Comparison of ENCODE assay signal across 16 cellular contexts in genomic region chr9:137710751-137711150, GRCh38.
DNase-seq lines count a peak whose midpoint lies in the region; ATAC-seq and TF ChIP-seq lines count a peak whose summit lies in the region.
"Had no signal": no experiment of that assay in that cellular context is flagged by ENCODE, and none has a peak within 500 bp of the region (broad histone marks: within the 10 kb centered on the region; RNA-seq: fewer than 3 reads in every experiment).

No MANE protein-coding gene starts in this region.

- POLR2A ChIA-PET in RWPE1 (lab: Yijun Ruan, JAX; ENCODE audit: low non-redundant PET) = no interaction called here

- H2AFZ ChIP-seq in osteoblast (ENCODE audit: low read length) (no peak overlapping the region), mesenchymal stem cell (ENCODE audit: low read depth, low read length) (no peak overlapping the region)
- H2AFZ ChIP-seq: GM23248, PC-9 had no signal

- CTCF ChIA-PET in RWPE1 (lab: Yijun Ruan, JAX) = no interaction called here

- no peak overlapping the region for H2BK120ac ChIP-seq in mesenchymal stem cell (ENCODE audit: low read depth, low read length)

- H3K9me3 ChIP-seq in osteoblast (ENCODE audit: low read depth, low read length) (no peaks in the 10 kb centered on the region), mesenchymal stem cell (ENCODE audit: control insufficient read depth, low read length) (peaks cover 4% of the 10 kb centered on the region)

- no peak overlapping the region for H3K4ac ChIP-seq in mesenchymal stem cell (ENCODE audit: low read depth in 1 of 2, low read length in 2 of 2)

- H2BK12ac ChIP-seq in mesenchymal stem cell (ENCODE audit: low read length in 2 of 2) = no peak overlapping the region

- no peak for DNase-seq in RWPE1 (ENCODE audit: low spot score)
- DNase-seq in fibroblast of villous mesenchyme (ENCODE audit: low read depth) = peak; percentile 13
- DNase-seq in osteoblast (ENCODE audit: insufficient read length, low spot score, missing footprints) = peak; percentile 21
- no peak for DNase-seq in putamen (ENCODE audit: low spot score)
- DNase-seq in mesenchymal stem cell = no peak
- DNase-seq in natural killer cell = no peak
- no peak for DNase-seq in glomerular visceral epithelial cell (ENCODE audit: extremely low spot score)
- DNase-seq: Calu3; CD4-positive, CD25-positive, alpha-beta regulatory T cell; GM23248; NCI-H1092; NCI-H1694 treated with DMSO at 0.1 percent for 48 hours; NCI-H2107; NCI-H2227 treated with DMSO at 0.1 percent for 48 hours; NCI-H524; PC-9 had no signal

- no peak overlapping the region for H3K23ac ChIP-seq in mesenchymal stem cell (ENCODE audit: low read length in 2 of 2)

- H3K36me3 ChIP-seq in osteoblast (ENCODE audit: insufficient read depth, low read length) (peaks cover 8% of the 10 kb centered on the region), mesenchymal stem cell (ENCODE audit: control insufficient read depth in 1 of 2, insufficient read depth in 2 of 2, low read depth in 1 of 2, low read length in 2 of 2) (peaks cover 33 to 34% of the 10 kb centered on the region in 2 experiments)

- no peak overlapping the region for H3K27ac Mint-ChIP-seq in natural killer cell

- peaks cover 34% of the 10 kb centered on the region for H3K79me1 ChIP-seq in mesenchymal stem cell (replicated peaks; ENCODE audit: low read length, poor library complexity, severe bottlenecking)

- H3K27ac ChIP-seq in RWPE1 = peak overlapping the region; percentile 41
- no peak overlapping the region for H3K27ac ChIP-seq in osteoblast (ENCODE audit: low read depth, low read length)
- no peak overlapping the region for H3K27ac ChIP-seq in mesenchymal stem cell (ENCODE audit: low read length, poor library complexity, severe bottlenecking)
- H3K27ac ChIP-seq: GM23248, PC-9 had no signal

- H3K9ac ChIP-seq in mesenchymal stem cell (ENCODE audit: low read length) = no peak overlapping the region
- H3K9ac ChIP-seq: GM23248 had no signal

- no peaks in the 10 kb centered on the region for H3K4me1 ChIP-seq in osteoblast (ENCODE audit: insufficient read depth, low read length)
- peaks cover 15% of the 10 kb centered on the region for H3K4me1 ChIP-seq in mesenchymal stem cell (ENCODE audit: control insufficient read depth, insufficient read depth, low read depth, low read length)

- no peak overlapping the region for H3K14ac ChIP-seq in mesenchymal stem cell (ENCODE audit: low read length in 2 of 2)

- peaks cover 40% of the 10 kb centered on the region for H4K20me1 ChIP-seq in osteoblast (ENCODE audit: insufficient read depth, low read length)

- no peak overlapping the region for H2BK15ac ChIP-seq in mesenchymal stem cell (ENCODE audit: low read depth, poor library complexity, severe bottlenecking)

- intact Hi-C loops in natural killer cell (cut with micrococcal nuclease) = loop anchor here (10.0 kb wide), 2 partner anchors 76 to 1396 kb away; no protein-coding TSS in a partner anchor

- peaks cover 83% of the 10 kb centered on the region for H3K79me2 ChIP-seq in osteoblast (ENCODE audit: insufficient read depth, low read length)

- 89% methylated on average over 10 of the region's 12 CpGs for WGBS in mesenchymal stem cell

- no peak overlapping the region for H3K4me3 Mint-ChIP-seq in natural killer cell

- H2BK5ac ChIP-seq in mesenchymal stem cell (ENCODE audit: low read depth, low read length, poor library complexity, severe bottlenecking) = no peak overlapping the region

- H3K27me3 Mint-ChIP-seq in natural killer cell (ENCODE audit: low read depth in 2 of 2) = peaks cover 0 to under 1% of the 10 kb centered on the region in 2 donors
- H3K27me3 Mint-ChIP-seq: CD4-positive, CD25-positive, alpha-beta regulatory T cell had no signal

- peaks cover under 1 to 4% of the 10 kb centered on the region in 2 donors for H3K9me3 Mint-ChIP-seq in natural killer cell

- ATAC-seq in natural killer cell = no peak

- H3K36me3 Mint-ChIP-seq in natural killer cell = peaks cover 9% of the 10 kb centered on the region

- H3K4me3 ChIP-seq in fibroblast of villous mesenchyme (ENCODE audit: low read depth, low read length) = no peak overlapping the region
- no peak overlapping the region for H3K4me3 ChIP-seq in osteoblast (ENCODE audit: insufficient read depth, low read length)
- H3K4me3 ChIP-seq in mesenchymal stem cell (ENCODE audit: insufficient read depth in 1 of 2, low read depth in 1 of 2, low read length in 2 of 2) = no peak overlapping the region
- H3K4me3 ChIP-seq: GM23248, PC-9 had no signal

- H3K4me2 ChIP-seq in osteoblast (ENCODE audit: insufficient read depth, low read length) (no peak overlapping the region), mesenchymal stem cell (ENCODE audit: low read length, poor library complexity, severe bottlenecking) (no peak overlapping the region)
- H3K4me2 ChIP-seq: PC-9 had no signal

- H3K27me3 ChIP-seq in osteoblast (ENCODE audit: insufficient read depth, low read length) (no peaks in the 10 kb centered on the region), mesenchymal stem cell (ENCODE audit: control insufficient read depth in 1 of 2, insufficient read depth in 1 of 2, low read length in 2 of 2) (no peaks in the 10 kb centered on the region)

- H3K4me1 Mint-ChIP-seq in natural killer cell = peaks cover 40 to 66% of the 10 kb centered on the region in 2 donors

- no peak overlapping the region for H3K18ac ChIP-seq in mesenchymal stem cell (ENCODE audit: low read depth in 1 of 2, low read length in 2 of 2)

- no peak overlapping the region for H4K91ac ChIP-seq in mesenchymal stem cell (ENCODE audit: low read length)

- no peak overlapping the region for H2AK5ac ChIP-seq in mesenchymal stem cell (ENCODE audit: low read length, severe bottlenecking)

- H4K8ac ChIP-seq in mesenchymal stem cell (ENCODE audit: low read length) = no peak overlapping the region

- TF ChIP-seq CTCF in RWPE1 (conservative IDR thresholded peaks at IDR 0.05; ENCODE audit: low read depth) (no peak), fibroblast of villous mesenchyme (IDR thresholded peaks at IDR 0.05; ENCODE audit: insufficient read depth, low read depth, low read length) (no peak), osteoblast (IDR thresholded peaks at IDR 0.05; ENCODE audit: extremely low read depth, low read depth, low read length) (no peak), natural killer cell (IDR thresholded peaks at IDR 0.05) (no peak)

Comparison
In these comparisons a context has a peak if more than half of its experiments do, and no peak if none do; other contexts are left out.
1. DNase-seq: peak in fibroblast of villous mesenchyme (single experiment) and osteoblast (single experiment); none in RWPE1 (single experiment), putamen (single experiment), mesenchymal stem cell (single experiment), natural killer cell (single experiment) and glomerular visceral epithelial cell (single experiment).